In genomic region chr18:12656671-12657047, GRCh38 we compare ENCODE assay signal across 8 cellular contexts. TPM values are rescaled to one million over a fixed set of nuclear protein-coding genes. Genes with fewer than 3 reads are reported as not detected.
DNase-seq lines count a peak whose midpoint lies in the region; FAIRE-seq and TF ChIP-seq lines count a peak whose summit lies in the region.

No MANE protein-coding gene starts in this region.

- H3K36me3 Mint-ChIP-seq in brain, result peaks cover 9% of the 10 kb centered on the region

- H3K4me3 ChIP-seq in HUES6 (ENCODE audit: low read depth, low read length), result peak overlapping the region; percentile 66

- peaks cover 4% of the 10 kb centered on the region; the same call in 1 of the 2 replicates for H3K36me3 ChIP-seq in HUES6 (ENCODE audit: control insufficient read depth, insufficient read depth, low read length)

- peak overlapping the region; percentile 66 for H3K9ac ChIP-seq in HUES6 (ENCODE audit: low read length)

- no peak overlapping the region for H3K27ac ChIP-seq in HUES6 (ENCODE audit: low read depth, low read length)

- peaks cover 64% of the 10 kb centered on the region for H3K4me1 Mint-ChIP-seq in brain

- H3K4me1 ChIP-seq in HUES6 (ENCODE audit: control insufficient read depth, insufficient read depth, low read length), result peaks cover 25% of the 10 kb centered on the region

- no peak for FAIRE-seq in urothelium cell line (lab: Jason Lieb, UNC)

- peak overlapping the region; percentile 86 to 98 (median 98) for H3K27ac Mint-ChIP-seq in brain

- peaks cover 0 to 7% (median 0%) of the 10 kb centered on the region in 5 experiments for H3K9me3 Mint-ChIP-seq in brain

- DNase-seq in AG08395 (ENCODE audit: low spot score) (peak; percentile 10), lung microvascular endothelial cell (ENCODE audit: low read depth in 2 of 2) (peak; percentile 52 to 56), urothelium cell line (ENCODE audit: low spot score) (peak; percentile 46), nucleus accumbens (lab: John Stamatoyannopoulos, UW) (no peak), NCI-H1417 treated with DMSO at 0.1 percent for 48 hours (lab: John Stamatoyannopoulos, UW) (no peak), NCI-H2196 (lab: John Stamatoyannopoulos, UW; ENCODE audit: unreplicated experiment) (no peak)

- H3K4me3 Mint-ChIP-seq in brain, result peak overlapping the region; percentile 91 to 96 (median 94)

- H3K9me3 ChIP-seq in HUES6 (ENCODE audit: control insufficient read depth, insufficient read depth, low read depth, low read length), result no peaks in the 10 kb centered on the region

- peaks cover 4% of the 10 kb centered on the region for H3K27me3 Mint-ChIP-seq in brain

- no peak for TF ChIP-seq CTCF in brain (conservative IDR thresholded peaks at IDR 0.05)

- peaks cover 14% of the 10 kb centered on the region for H3K27me3 ChIP-seq in HUES6 (ENCODE audit: control insufficient read depth, insufficient read depth, low read length)

RNA-seq across cellular contexts. Expression of gene SPIRE1, which starts 1.2 kb away (rescaled TPM):
- polyA plus RNA-seq in brain (ENCODE audit: insufficient read depth, low read depth, low replicate concordance), result 14.4 TPM
- total RNA-seq in lung microvascular endothelial cell, result 13.7 and 14.2 TPM in 2 replicates

RNA-seq across cellular contexts. Expression of gene CEP76, which starts 45.9 kb away (rescaled TPM):
- 7.2 TPM for polyA plus RNA-seq in brain (ENCODE audit: insufficient read depth, low read depth, low replicate concordance)
- total RNA-seq in lung microvascular endothelial cell, result 9.8 and 12.3 TPM in 2 replicates

RNA-seq across cellular contexts. Expression of gene PSMG2, which starts 46.2 kb away (rescaled TPM):
- 121 TPM for polyA plus RNA-seq in brain (ENCODE audit: insufficient read depth, low read depth, low replicate concordance)
- 52.6 and 68.4 TPM in 2 replicates for total RNA-seq in lung microvascular endothelial cell

Comparison
In these comparisons a context has a peak if more than half of its experiments do, and no peak if none do; other contexts are left out.
1. DNase-seq: peak in AG08395 (single experiment), lung microvascular endothelial cell (2 of 2) and urothelium cell line (single experiment); none in nucleus accumbens (0 of 56), NCI-H1417 treated with DMSO at 0.1 percent for 48 hours (single experiment) and NCI-H2196 (single experiment).